ENCODE assay signal across 14 cellular contexts in genomic region chr10:23053036-23053435, GRCh38. TPM values are rescaled to one million over a fixed set of nuclear protein-coding genes. Genes with fewer than 3 reads are reported as not detected.
DNase-seq lines count a peak whose midpoint lies in the region; ATAC-seq, FAIRE-seq and TF ChIP-seq lines count a peak whose summit lies in the region.
"Had no signal": no experiment of that assay in that cellular context is flagged by ENCODE, and none has a peak within 500 bp of the region (broad histone marks: within the 10 kb centered on the region; RNA-seq: fewer than 3 reads in every experiment).

No MANE protein-coding gene starts in this region.

- TF ChIP-seq CTCF in MCF 10A (IDR thresholded peaks at IDR 0.05; ENCODE audit: unreplicated experiment) (no peak), breast epithelium (IDR thresholded peaks at IDR 0.05) (no peak), astrocyte (IDR thresholded peaks at IDR 0.05; ENCODE audit: insufficient read depth, low read depth, low read length) (no peak)

- no peak for TF ChIP-seq POLR2A in breast epithelium (IDR thresholded peaks at IDR 0.05)

- H3K27ac Mint-ChIP-seq in MCF 10A (ENCODE audit: low read depth, unreplicated experiment) (no peak overlapping the region), astrocyte (ENCODE audit: unreplicated experiment) (peak overlapping the region; percentile 6)
- H3K27ac Mint-ChIP-seq in activated naive CD4-positive, alpha-beta T cell treated with anti-CD3 and anti-CD28 coated beads, Interleukin-2, amount 10 ng/mL, durations not matched to agents 7 days and 5 days, result no peak overlapping the region

- FAIRE-seq in astrocyte (lab: Jason Lieb, UNC), result no peak

- no peaks in the 10 kb centered on the region for H4K20me1 ChIP-seq in astrocyte (ENCODE audit: insufficient read depth, low read length)

- H3K79me2 ChIP-seq in astrocyte (ENCODE audit: insufficient read depth, low read length), result no peaks in the 10 kb centered on the region

- no peaks in the 10 kb centered on the region for H3K4me1 ChIP-seq in breast epithelium
- no peaks in the 10 kb centered on the region for H3K4me1 ChIP-seq in astrocyte (ENCODE audit: insufficient read depth, low read length)

- BruUV-seq in MCF 10A (replicated peaks; lab: Mats Ljungman, UMichigan), result no TSS peak

- CTCF ChIA-PET in MCF 10A (lab: Yijun Ruan, JAX), result no interaction called here
- CTCF ChIA-PET in activated naive CD4-positive, alpha-beta T cell treated with anti-CD3 and anti-CD28 coated beads, Interleukin-2, amount 10 ng/mL, durations not matched to agents 7 days and 5 days (lab: Charles Lee), result no interaction called here

- no peak overlapping the region for H3K4me3 ChIP-seq in breast epithelium
- no peak overlapping the region for H3K4me3 ChIP-seq in astrocyte (ENCODE audit: insufficient read depth, low read depth, low read length)
- H3K4me3 ChIP-seq: thoracic aorta had no signal

- H3K9me3 ChIP-seq in breast epithelium, result no peaks in the 10 kb centered on the region
- no peaks in the 10 kb centered on the region for H3K9me3 ChIP-seq in astrocyte (ENCODE audit: insufficient read depth, low read depth, low read length)
- H3K9me3 ChIP-seq: thoracic aorta had no signal

- no peak for ATAC-seq in HG03439 (IDR thresholded peaks at IDR 0.05; ENCODE audit: unreplicated experiment)

- H3K9me3 Mint-ChIP-seq in MCF 10A (ENCODE audit: unreplicated experiment), result no peaks in the 10 kb centered on the region
- no peaks in the 10 kb centered on the region for H3K9me3 Mint-ChIP-seq in astrocyte (ENCODE audit: unreplicated experiment)
- no peaks in the 10 kb centered on the region for H3K9me3 Mint-ChIP-seq in activated naive CD4-positive, alpha-beta T cell treated with anti-CD3 and anti-CD28 coated beads, Interleukin-2, amount 10 ng/mL, durations not matched to agents 7 days and 5 days

- no peaks in the 10 kb centered on the region for H3K36me3 Mint-ChIP-seq in MCF 10A (ENCODE audit: insufficient read depth, unreplicated experiment)
- H3K36me3 Mint-ChIP-seq in astrocyte (ENCODE audit: low read depth, unreplicated experiment), result no peaks in the 10 kb centered on the region
- H3K36me3 Mint-ChIP-seq in activated naive CD4-positive, alpha-beta T cell treated with anti-CD3 and anti-CD28 coated beads, Interleukin-2, amount 10 ng/mL, durations not matched to agents 7 days and 5 days, result no peaks in the 10 kb centered on the region

- POLR2A ChIA-PET in MCF 10A (lab: Yijun Ruan, JAX), result no interaction called here

- H3K4me3 Mint-ChIP-seq in MCF 10A (ENCODE audit: unreplicated experiment), result no peak overlapping the region
- no peak overlapping the region for H3K4me3 Mint-ChIP-seq in astrocyte (ENCODE audit: unreplicated experiment)
- no peak overlapping the region for H3K4me3 Mint-ChIP-seq in activated naive CD4-positive, alpha-beta T cell treated with anti-CD3 and anti-CD28 coated beads, Interleukin-2, amount 10 ng/mL, durations not matched to agents 7 days and 5 days

- intact Hi-C loops in MCF 10A (cut with micrococcal nuclease) (no loop called here), breast epithelium (cut with DNase I; ENCODE audit: low total_unique reads) (no loop called here)

- no peak overlapping the region for H3K4me2 ChIP-seq in astrocyte (ENCODE audit: low read length)

- H3K4me1 Mint-ChIP-seq in MCF 10A (ENCODE audit: insufficient read depth, unreplicated experiment) (peaks cover 11% of the 10 kb centered on the region), astrocyte (ENCODE audit: low read depth, unreplicated experiment) (peaks cover 10% of the 10 kb centered on the region)
- no peaks in the 10 kb centered on the region for H3K4me1 Mint-ChIP-seq in activated naive CD4-positive, alpha-beta T cell treated with anti-CD3 and anti-CD28 coated beads, Interleukin-2, amount 10 ng/mL, durations not matched to agents 7 days and 5 days

- DNase-seq in MCF 10A (ENCODE audit: unreplicated experiment) (peak; percentile 26), breast epithelium (ENCODE audit: low spot score in 2 of 2) (no peak), astrocyte (ENCODE audit: low read depth) (no peak), kidney tubule cell (ENCODE audit: low spot score) (peak; percentile 38), occipital lobe (lab: John Stamatoyannopoulos, UW) (no peak), NCI-H1436 treated with DMSO at 0.1 percent for 48 hours (lab: John Stamatoyannopoulos, UW) (no peak)
- DNase-seq in activated naive CD4-positive, alpha-beta T cell treated with anti-CD3 and anti-CD28 coated beads, Interleukin-2, amount 10 ng/mL, durations not matched to agents 7 days and 5 days, result no peak
- DNase-seq: anterior cingulate cortex; kidney glomerular epithelial cell; NCI-H1930; stimulated activated CD4-positive, alpha-beta T cell treated with anti-CD3 and anti-CD28 coated beads, Interleukin-12 subunit alpha, Interleukin-12 subunit beta, amount 100 ng/mL, for 4 hours; T-helper 2 cell had no signal

- no peak overlapping the region for H3K9ac ChIP-seq in astrocyte (ENCODE audit: low read length)

- H3K27ac ChIP-seq in breast epithelium, result no peak overlapping the region
- no peak overlapping the region for H3K27ac ChIP-seq in astrocyte (ENCODE audit: low read depth, low read length)
- H3K27ac ChIP-seq: thoracic aorta had no signal

- no peak overlapping the region for H2AFZ ChIP-seq in astrocyte (ENCODE audit: low read depth, low read length)

- H3K36me3 ChIP-seq in breast epithelium (no peaks in the 10 kb centered on the region), astrocyte (ENCODE audit: insufficient read depth, low read length) (no peaks in the 10 kb centered on the region)
- H3K36me3 ChIP-seq: thoracic aorta had no signal

- H3K27me3 ChIP-seq in breast epithelium, result no peaks in the 10 kb centered on the region
- peaks cover 2% of the 10 kb centered on the region for H3K27me3 ChIP-seq in astrocyte (ENCODE audit: insufficient read depth, low read length)

- H3K27me3 Mint-ChIP-seq in MCF 10A (ENCODE audit: insufficient read depth, unreplicated experiment) (no peaks in the 10 kb centered on the region), astrocyte (ENCODE audit: low read depth, unreplicated experiment) (no peaks in the 10 kb centered on the region)
- peaks cover 20% of the 10 kb centered on the region for H3K27me3 Mint-ChIP-seq in activated naive CD4-positive, alpha-beta T cell treated with anti-CD3 and anti-CD28 coated beads, Interleukin-2, amount 10 ng/mL, durations not matched to agents 7 days and 5 days

RNA-seq across cellular contexts. Expression of gene MSRB2, which starts 42.3 kb away (rescaled TPM):
- 19.0 TPM in 2 replicates for total RNA-seq in MCF 10A (2022)
- total RNA-seq in breast epithelium, result 10 to 100 TPM; 19.0 to 31.5 (median 24.9) TPM
- 18.9 and 19.8 TPM in 2 replicates for total RNA-seq in astrocyte
- total RNA-seq in occipital lobe, result 16.8 TPM

Comparison
In these comparisons a context has a peak if more than half of its experiments do, and no peak if none do; other contexts are left out.
1. DNase-seq: peak in MCF 10A (single experiment) and kidney tubule cell (single experiment); none in breast epithelium (0 of 2), astrocyte (single experiment), occipital lobe (single experiment), activated naive CD4-positive, alpha-beta T cell treated with anti-CD3 and anti-CD28 coated beads, Interleukin-2, amount 10 ng/mL, durations not matched to agents 7 days and 5 days (single experiment) and NCI-H1436 treated with DMSO at 0.1 percent for 48 hours (single experiment).